10 cellular contexts compared by ENCODE assay signal in genomic region chr5:97375959-97376358, GRCh38.
"Had no signal": no experiment of that assay in that cellular context is flagged by ENCODE, and none has a peak within 500 bp of the region (broad histone marks: within the 10 kb centered on the region; RNA-seq: fewer than 3 reads in every experiment).

No MANE protein-coding gene starts in this region.

- FAIRE-seq: HepG2 had no signal

- H3K36me3 Mint-ChIP-seq: IgD-negative memory B cell had no signal

- H3K27me3 Mint-ChIP-seq: IgD-negative memory B cell had no signal

- H3K9ac ChIP-seq: GM23248 had no signal

- DNase-seq: GM23248, GOT3, H7, HFFc6, KBM-7 had no signal

- H3K4me1 Mint-ChIP-seq: IgD-negative memory B cell had no signal

- H3K27ac Mint-ChIP-seq: HFFc6, IgD-negative memory B cell had no signal

- H3K4me3 ChIP-seq: GM23248, HAP-1 had no signal

- H3K27ac ChIP-seq: GM23248, HL-60 had no signal

- ATAC-seq: HCT116, HepG2 had no signal

- H2AFZ ChIP-seq: GM23248 had no signal

- H3K9me3 Mint-ChIP-seq: HFFc6 had no signal

- H3K36me3 ChIP-seq: HAP-1 had no signal

- H3K4me3 Mint-ChIP-seq: HFFc6, IgD-negative memory B cell had no signal
